1 cellular context compared by ENCODE assay signal in genomic region chr5:178112545-178112944, GRCh38.
TF ChIP-seq lines count a peak whose summit lies in the region.

No MANE protein-coding gene starts in this region.

TF ChIP-seq in HepG2, 621 proteins besides CTCF, POLR2A, EP300 and RAD21:
- no peak for TF ChIP-seq ZNF788 (CRISPR knock-in tag; IDR thresholded peaks at IDR 0.05; ENCODE audit: borderline replicate concordance)
- TF ChIP-seq AGO1 (IDR thresholded peaks at IDR 0.05; ENCODE audit: low read depth, low read length, poor library complexity, severe bottlenecking): no peak
- no peak for TF ChIP-seq CHD2 (IDR thresholded peaks at IDR 0.05; ENCODE audit: low read depth, low read length)
- no peak for TF ChIP-seq WIZ (CRISPR knock-in tag; IDR thresholded peaks at IDR 0.05)
- TF ChIP-seq ZBTB25 (CRISPR knock-in tag; IDR thresholded peaks at IDR 0.05): no peak
- no peak for TF ChIP-seq ZNF260 (CRISPR knock-in tag; IDR thresholded peaks at IDR 0.05; ENCODE audit: borderline replicate concordance, low read depth)
- TF ChIP-seq ZNF431 (CRISPR knock-in tag; IDR thresholded peaks at IDR 0.05; ENCODE audit: borderline replicate concordance, low read depth): no peak
- no peak for TF ChIP-seq PRMT3 (CRISPR knock-in tag; IDR thresholded peaks at IDR 0.05; ENCODE audit: borderline replicate concordance, low read depth)
- no peak for TF ChIP-seq THAP11 (CRISPR knock-in tag; IDR thresholded peaks at IDR 0.05)
- no peak for TF ChIP-seq CREM (IDR thresholded peaks at IDR 0.05)
- no peak for TF ChIP-seq CREM (CRISPR knock-in tag; IDR thresholded peaks at IDR 0.05)
- TF ChIP-seq RFX5 (IDR thresholded peaks at IDR 0.05; ENCODE audit: low read depth, low read length): no peak
